Comparison of ENCODE assay signal across 8 cellular contexts in genomic region chr14:95609398-95609990, GRCh38.
A peak's percentile ranks its signal among the peaks of the same experiment; 100 is the strongest.
DNase-seq lines count a peak whose midpoint lies in the region; ATAC-seq and FAIRE-seq lines count a peak whose summit lies in the region.

No MANE protein-coding gene starts in this region.

- H2AK5ac ChIP-seq in neuronal stem cell (ENCODE audit: low read depth, low read length), result no peak overlapping the region

- H2BK5ac ChIP-seq in neuronal stem cell (ENCODE audit: low read length), result no peak overlapping the region

- peaks cover 0 to 10% (median 0%) of the 10 kb centered on the region in 3 experiments for H3K27me3 ChIP-seq in neuronal stem cell (ENCODE audit: control insufficient read depth in 3 of 3, insufficient read depth in 3 of 3, low read depth in 1 of 3, low read length in 3 of 3)
- no peaks in the 10 kb centered on the region for H3K27me3 ChIP-seq in aorta (ENCODE audit: control insufficient read depth in 1 of 2, insufficient read depth in 2 of 2, low read length in 1 of 2)

- H3K4me2 ChIP-seq in neuronal stem cell (ENCODE audit: insufficient read depth, low read length, poor library complexity, severe bottlenecking), result no peak overlapping the region

- H3K4ac ChIP-seq in neuronal stem cell (ENCODE audit: low read length), result no peak overlapping the region

- DNase-seq in AG20443 (ENCODE audit: low spot score) (peak; percentile 35), GM19239 (ENCODE audit: insufficient read length, low spot score) (peak; percentile 40), NCI-H2227 (lab: John Stamatoyannopoulos, UW; ENCODE audit: unreplicated experiment) (peak; percentile 72), cerebellar cortex (ENCODE audit: low spot score) (peak; percentile 38), neuronal stem cell (ENCODE audit: low spot score) (peak; percentile 45), NK-92 (lab: John Stamatoyannopoulos, UW; ENCODE audit: unreplicated experiment) (no peak), aorta (no peak)

- no peak overlapping the region for H2AFZ ChIP-seq in neuronal stem cell (ENCODE audit: low read length)

- H3K79me1 ChIP-seq in neuronal stem cell (ENCODE audit: low read depth, low read length), result no peaks in the 10 kb centered on the region

- H3K4me3 ChIP-seq in neuronal stem cell (ENCODE audit: low read length in 2 of 2) (no peak overlapping the region), aorta (ENCODE audit: low read length in 2 of 2) (no peak overlapping the region)

- ATAC-seq in aorta (ENCODE audit: low FRiP score) (no peak), HG03039 (IDR thresholded peaks at IDR 0.05; ENCODE audit: unreplicated experiment) (no peak)

- H2BK12ac ChIP-seq in neuronal stem cell (ENCODE audit: low read length), result no peak overlapping the region

- H3K14ac ChIP-seq in neuronal stem cell (ENCODE audit: low read length), result no peak overlapping the region

- no peak overlapping the region for H3K18ac ChIP-seq in neuronal stem cell (ENCODE audit: low read length)

- H3K27ac ChIP-seq in neuronal stem cell (replicated peaks; ENCODE audit: low read length) (no peak overlapping the region), aorta (ENCODE audit: low read depth in 1 of 2, low read length in 2 of 2) (no peak overlapping the region)

- H3K36me3 ChIP-seq in neuronal stem cell (replicated peaks in 1 of 2; ENCODE audit: control insufficient read depth in 2 of 2, insufficient read depth in 2 of 2, low read length in 2 of 2), result no peaks in the 10 kb centered on the region
- H3K36me3 ChIP-seq in aorta (ENCODE audit: control insufficient read depth in 1 of 2, insufficient read depth in 2 of 2, low read length in 1 of 2), result no peaks in the 10 kb centered on the region

- H2BK15ac ChIP-seq in neuronal stem cell (ENCODE audit: low read length), result peak overlapping the region; percentile 16

- no CpG with 5 or more reads among the region's 7 CpGs for WGBS in neuronal stem cell (ENCODE audit: extremely low coverage in 2 of 2, insufficient read length in 2 of 2, insufficient replicate concordance in 1 of 2), 2 donors
- 38 to 39% methylated on average over 7 of the region's 7 CpGs for WGBS in aorta, 2 donors

- H4K91ac ChIP-seq in neuronal stem cell (ENCODE audit: low read depth, low read length, poor library complexity), result no peak overlapping the region

- H3K23ac ChIP-seq in neuronal stem cell (ENCODE audit: low read depth, low read length, poor library complexity), result no peak overlapping the region

- H3K4me1 ChIP-seq in neuronal stem cell (ENCODE audit: control insufficient read depth in 2 of 2, insufficient read depth in 1 of 2, low read depth in 1 of 2, low read length in 2 of 2), result no peaks in the 10 kb centered on the region
- H3K4me1 ChIP-seq in aorta (ENCODE audit: control insufficient read depth in 1 of 2, insufficient read depth in 2 of 2, low read length in 2 of 2), result no peaks in the 10 kb centered on the region

- intact Hi-C loops in aorta (cut with DNase I), result no loop called here

- no peak overlapping the region for H4K8ac ChIP-seq in neuronal stem cell (ENCODE audit: low read depth, low read length)

- no peak overlapping the region for H2BK120ac ChIP-seq in neuronal stem cell (ENCODE audit: low read depth, low read length)

- no peak overlapping the region for H3K9ac ChIP-seq in neuronal stem cell (ENCODE audit: low read depth, low read length, poor library complexity)

- FAIRE-seq in GM19239 (lab: Jason Lieb, UNC), result peak; percentile 81

- H3K9me3 ChIP-seq in neuronal stem cell (replicated peaks in 1 of 2; ENCODE audit: control insufficient read depth in 2 of 2, insufficient read depth in 1 of 2, low read depth in 1 of 2, low read length in 2 of 2) (no peaks in the 10 kb centered on the region), aorta (ENCODE audit: control insufficient read depth, low read length) (no peaks in the 10 kb centered on the region)

Comparison
In these comparisons a context has a peak if more than half of its experiments do, and no peak if none do; other contexts are left out.
1. DNase-seq: peak in AG20443 (single experiment), GM19239 (single experiment), NCI-H2227 (single experiment), cerebellar cortex (single experiment) and neuronal stem cell (single experiment); none in NK-92 (single experiment) and aorta (0 of 2).